ENCODE assay signal across 26 cellular contexts in genomic region chr4:1808396-1808795, GRCh38.
"Had no signal": no experiment of that assay in that cellular context is flagged by ENCODE, and none has a peak within 500 bp of the region (broad histone marks: within the 10 kb centered on the region; RNA-seq: fewer than 3 reads in every experiment).

No MANE protein-coding gene starts in this region.

- H3K4me1 ChIP-seq: lower lobe of right lung, testis had no signal

- FAIRE-seq: keratinocyte had no signal

- DNase-seq: activated B cell treated with CpG ODN at 0.5 μM for 24 hours; activated CD4-positive, alpha-beta memory T cell treated with anti-CD3 and anti-CD28 coated beads, Interleukin-2, amount 10 ng/mL, durations not matched to agents 7 days and 5 days; activated CD4-positive, alpha-beta T cell treated with anti-CD3 and anti-CD28 coated beads for 4 hours; activated effector memory CD4-positive, alpha-beta T cell treated with anti-CD3 and anti-CD28 coated beads, Interleukin-2, amount 50 U/mL, for 16 hours; activated naive CD4-positive, alpha-beta T cell treated with anti-CD3 and anti-CD28 coated beads, Interleukin-2, amount 10 ng/mL, durations not matched to agents 7 days and 5 days; activated T-cell treated with anti-CD3 and anti-CD28 coated beads, Interleukin-2, amount 50 U/mL, for 72 hours; foreskin fibroblast; lower lobe of right lung; mesendoderm; naive B cell; occipital lobe; posterior cingulate gyrus; retina; sigmoid colon; stimulated activated CD4-positive, alpha-beta T cell treated with anti-CD3 and anti-CD28 coated beads, Interleukin-2, amount 100 ng/mL, for 48 hours; stimulated activated CD8-positive, alpha-beta memory T cell treated with anti-CD3 and anti-CD28 coated beads, Interleukin-4, amount 100 ng/mL, for 48 hours; stimulated activated naive B cell treated with anti-CD40 and anti-IgM and Interleukin-4, amounts not matched to agents 10 μg/mL and 1 μg/mL and 100 μg/mL, for 72 hours; T-helper 1 cell; T-helper 9 cell; testis had no signal

- H3K4me1 Mint-ChIP-seq: activated B cell treated with CpG ODN at 0.5 μM for 24 hours; activated CD4-positive, alpha-beta memory T cell treated with anti-CD3 and anti-CD28 coated beads, Interleukin-2, amount 10 ng/mL, durations not matched to agents 7 days and 5 days; activated naive CD4-positive, alpha-beta T cell treated with anti-CD3 and anti-CD28 coated beads, Interleukin-2, amount 10 ng/mL, durations not matched to agents 7 days and 5 days; naive B cell; neural crest cell had no signal

- H3K4me3 ChIP-seq: cardiac muscle cell, lower lobe of right lung, sigmoid colon, smooth muscle cell, testis, upper lobe of left lung had no signal

- H3K4me3 Mint-ChIP-seq: activated B cell treated with CpG ODN at 0.5 μM for 24 hours; activated CD4-positive, alpha-beta memory T cell treated with anti-CD3 and anti-CD28 coated beads, Interleukin-2, amount 10 ng/mL, durations not matched to agents 7 days and 5 days; activated naive CD4-positive, alpha-beta T cell treated with anti-CD3 and anti-CD28 coated beads, Interleukin-2, amount 10 ng/mL, durations not matched to agents 7 days and 5 days; activated T-cell treated with anti-CD3 and anti-CD28 coated beads, Interleukin-2, amount 50 U/mL, for 72 hours; naive B cell; neural crest cell; stimulated activated naive B cell treated with anti-CD40 and anti-IgM and Interleukin-4, amounts not matched to agents 10 μg/mL and 1 μg/mL and 100 μg/mL, for 72 hours had no signal

- H3K27ac ChIP-seq: cardiac muscle cell, epithelial cell of prostate, lower lobe of right lung, sigmoid colon, testis, upper lobe of left lung had no signal

- H3K27me3 Mint-ChIP-seq: activated B cell treated with CpG ODN at 0.5 μM for 24 hours; activated CD4-positive, alpha-beta memory T cell treated with anti-CD3 and anti-CD28 coated beads, Interleukin-2, amount 10 ng/mL, durations not matched to agents 7 days and 5 days; activated naive CD4-positive, alpha-beta T cell treated with anti-CD3 and anti-CD28 coated beads, Interleukin-2, amount 10 ng/mL, durations not matched to agents 7 days and 5 days; stimulated activated naive B cell treated with anti-CD40 and anti-IgM and Interleukin-4, amounts not matched to agents 10 μg/mL and 1 μg/mL and 100 μg/mL, for 72 hours had no signal

- H3K27ac Mint-ChIP-seq: activated B cell treated with CpG ODN at 0.5 μM for 24 hours; activated CD4-positive, alpha-beta memory T cell treated with anti-CD3 and anti-CD28 coated beads, Interleukin-2, amount 10 ng/mL, durations not matched to agents 7 days and 5 days; activated naive CD4-positive, alpha-beta T cell treated with anti-CD3 and anti-CD28 coated beads, Interleukin-2, amount 10 ng/mL, durations not matched to agents 7 days and 5 days; activated T-cell treated with anti-CD3 and anti-CD28 coated beads, Interleukin-2, amount 50 U/mL, for 72 hours; stimulated activated naive B cell treated with anti-CD40 and anti-IgM and Interleukin-4, amounts not matched to agents 10 μg/mL and 1 μg/mL and 100 μg/mL, for 72 hours had no signal

- H3K9me3 Mint-ChIP-seq: activated B cell treated with CpG ODN at 0.5 μM for 24 hours; activated CD4-positive, alpha-beta memory T cell treated with anti-CD3 and anti-CD28 coated beads, Interleukin-2, amount 10 ng/mL, durations not matched to agents 7 days and 5 days; activated naive CD4-positive, alpha-beta T cell treated with anti-CD3 and anti-CD28 coated beads, Interleukin-2, amount 10 ng/mL, durations not matched to agents 7 days and 5 days; activated T-cell treated with anti-CD3 and anti-CD28 coated beads, Interleukin-2, amount 50 U/mL, for 72 hours; naive B cell; neural crest cell; stimulated activated naive B cell treated with anti-CD40 and anti-IgM and Interleukin-4, amounts not matched to agents 10 μg/mL and 1 μg/mL and 100 μg/mL, for 72 hours had no signal

- H3K4me2 ChIP-seq: smooth muscle cell had no signal

- ATAC-seq: activated T-cell treated with anti-CD3 and anti-CD28 coated beads, Interleukin-2, amount 50 U/mL, for 72 hours; lower lobe of right lung; stimulated activated naive B cell treated with anti-CD40 and anti-IgM and Interleukin-4, amounts not matched to agents 10 μg/mL and 1 μg/mL and 100 μg/mL, for 72 hours had no signal

- H3K27me3 ChIP-seq: cardiac muscle cell, sigmoid colon, testis, upper lobe of left lung had no signal

- H3K9me3 ChIP-seq: lower lobe of right lung, sigmoid colon, testis, upper lobe of left lung had no signal
